In genomic region chr1:228515200-228515834, GRCh38 we compare ENCODE assay signal across 8 cellular contexts. TPM values are rescaled to one million over a fixed set of nuclear protein-coding genes. Genes with fewer than 3 reads are reported as not detected.
DNase-seq lines count a peak whose midpoint lies in the region; ATAC-seq, FAIRE-seq and TF ChIP-seq lines count a peak whose summit lies in the region.

No MANE protein-coding gene starts in this region.

- H3K9ac ChIP-seq in SK-N-MC (ENCODE audit: insufficient read length): no peak overlapping the region

- peaks cover 81% of the 10 kb centered on the region for H3K27me3 Mint-ChIP-seq in Calu3 (ENCODE audit: unreplicated experiment)
- peaks cover 10% of the 10 kb centered on the region for H3K27me3 Mint-ChIP-seq in memory B cell
- H3K27me3 Mint-ChIP-seq in activated T-helper 17 cell treated with anti-CD3 and anti-CD28 coated beads, Interleukin-2, amount 50 U/mL, for 72 hours: peaks cover 8% of the 10 kb centered on the region

- ATAC-seq in memory B cell (ENCODE audit: low read depth) (peak; percentile 66), esophagus mucosa (no peak)
- no peak for ATAC-seq in activated T-helper 17 cell treated with anti-CD3 and anti-CD28 coated beads, Interleukin-2, amount 50 U/mL, for 72 hours (replicated peaks)

- intact Hi-C loops in Calu3 (cut with micrococcal nuclease; ENCODE audit: unreplicated experiment): loop anchor here (2.0 to 5.0 kb wide), 3 partner anchors 385 to 1033 kb away; no protein-coding TSS in a partner anchor

- H3K36me3 Mint-ChIP-seq in Calu3 (ENCODE audit: insufficient read depth, unreplicated experiment): no peaks in the 10 kb centered on the region
- peaks cover 1% of the 10 kb centered on the region for H3K36me3 Mint-ChIP-seq in memory B cell
- H3K36me3 Mint-ChIP-seq in activated T-helper 17 cell treated with anti-CD3 and anti-CD28 coated beads, Interleukin-2, amount 50 U/mL, for 72 hours (ENCODE audit: low read depth): no peaks in the 10 kb centered on the region

- peak; percentile 75 for TF ChIP-seq CTCF in Calu3 (IDR thresholded peaks at IDR 0.05; ENCODE audit: unreplicated experiment)

- H3K9me3 ChIP-seq in HAP-1 (no peaks in the 10 kb centered on the region), SK-N-MC (ENCODE audit: low read depth, low read length) (no peaks in the 10 kb centered on the region), small intestine (ENCODE audit: control insufficient read depth, low read depth) (no peaks in the 10 kb centered on the region)

- H3K4me3 ChIP-seq in HAP-1: no peak overlapping the region
- H3K4me3 ChIP-seq in SK-N-MC: no peak overlapping the region
- no peak overlapping the region for H3K4me3 ChIP-seq in small intestine (ENCODE audit: low read depth in 1 of 2, low read length in 2 of 2)

- no peak overlapping the region for H3K4me3 Mint-ChIP-seq in Calu3 (ENCODE audit: low read depth, unreplicated experiment)
- H3K4me3 Mint-ChIP-seq in memory B cell: no peak overlapping the region
- H3K4me3 Mint-ChIP-seq in activated T-helper 17 cell treated with anti-CD3 and anti-CD28 coated beads, Interleukin-2, amount 50 U/mL, for 72 hours: no peak overlapping the region

- no peaks in the 10 kb centered on the region for H3K4me1 Mint-ChIP-seq in Calu3 (ENCODE audit: low read depth, unreplicated experiment)
- no peaks in the 10 kb centered on the region for H3K4me1 Mint-ChIP-seq in memory B cell
- peaks cover 11% of the 10 kb centered on the region for H3K4me1 Mint-ChIP-seq in activated T-helper 17 cell treated with anti-CD3 and anti-CD28 coated beads, Interleukin-2, amount 50 U/mL, for 72 hours

- CTCF ChIA-PET in Calu3 (lab: Charles Lee): interaction anchor here (1.3 kb wide), 1 partner anchor 384 kb away, joined by 3 read pairs; no protein-coding TSS in a partner anchor

- no peaks in the 10 kb centered on the region for H3K36me3 ChIP-seq in HAP-1 (replicated peaks)
- no peaks in the 10 kb centered on the region for H3K36me3 ChIP-seq in SK-N-MC (ENCODE audit: insufficient read depth, low read length)
- H3K36me3 ChIP-seq in small intestine (ENCODE audit: control insufficient read depth in 2 of 2, insufficient read depth in 2 of 2, low read length in 2 of 2): no peaks in the 10 kb centered on the region

- no peak overlapping the region for H3K27ac ChIP-seq in SK-N-MC
- H3K27ac ChIP-seq in small intestine (ENCODE audit: low read depth in 1 of 2, low read length in 1 of 2): no peak overlapping the region

- 27 to 44% (median 37%) methylated on average over 2 of the region's 2 CpGs for WGBS in small intestine, 3 donors

- H3K9me3 Mint-ChIP-seq in Calu3 (ENCODE audit: low read depth, unreplicated experiment) (no peaks in the 10 kb centered on the region), memory B cell (no peaks in the 10 kb centered on the region)
- no peaks in the 10 kb centered on the region for H3K9me3 Mint-ChIP-seq in activated T-helper 17 cell treated with anti-CD3 and anti-CD28 coated beads, Interleukin-2, amount 50 U/mL, for 72 hours

- in situ Hi-C loops in HAP-1 (cut with MboI; ENCODE audit: low sequenced_read_pairs): no loop called here

- H3K4me1 ChIP-seq in HAP-1: no peaks in the 10 kb centered on the region
- H3K4me1 ChIP-seq in small intestine (ENCODE audit: control insufficient read depth in 2 of 2, insufficient read depth in 1 of 2, low read depth in 1 of 2, low read length in 1 of 2): no peaks in the 10 kb centered on the region

- peak; percentile 53 for DNase-seq in Calu3
- DNase-seq in HAP-1 (ENCODE audit: low spot score in 2 of 2): peak; percentile 21 to 55
- DNase-seq in SK-N-MC (ENCODE audit: low read depth, low spot score): peak; percentile 37
- peak; percentile 66 for DNase-seq in dermis blood vessel endothelial cell
- peak; percentile 28 to 42 for DNase-seq in memory B cell (ENCODE audit: low spot score in 2 of 2)
- DNase-seq in small intestine: no peak

- no TSS peak for BruUV-seq in Calu3 (replicated peaks; lab: Mats Ljungman, UMichigan)

- FAIRE-seq in small intestine (lab: Jason Lieb, UNC): no peak

- H3K27me3 ChIP-seq in HAP-1 (ENCODE audit: low read depth): peaks cover 8% of the 10 kb centered on the region
- H3K27me3 ChIP-seq in small intestine (ENCODE audit: control insufficient read depth in 2 of 2, insufficient read depth in 2 of 2, low read length in 2 of 2): peaks cover 0 to 4% of the 10 kb centered on the region in 2 donors

- H3K27ac Mint-ChIP-seq in Calu3 (ENCODE audit: unreplicated experiment) (no peak overlapping the region), memory B cell (no peak overlapping the region)
- no peak overlapping the region for H3K27ac Mint-ChIP-seq in activated T-helper 17 cell treated with anti-CD3 and anti-CD28 coated beads, Interleukin-2, amount 50 U/mL, for 72 hours

RNA-seq across cellular contexts. Expression of gene RNF187, which starts 28.1 kb away (rescaled TPM):
- total RNA-seq in Calu3 (2022): 87.1 and 99.2 TPM in 2 replicates
- 34.7 and 84.4 TPM in 2 replicates for total RNA-seq in dermis blood vessel endothelial cell
- 126 TPM for total RNA-seq in esophagus mucosa
- 100 to 1,000 TPM in 1 of 2 donors, 10 to 100 TPM in 1; 92.7 to 111 TPM for total RNA-seq in activated T-helper 17 cell treated with anti-CD3 and anti-CD28 coated beads, Interleukin-2, amount 50 U/mL, for 72 hours
- 10 to 100 TPM; 25.5 to 44.8 (median 28.6) TPM for polyA plus RNA-seq in small intestine
